17 cellular contexts compared by ENCODE assay signal in the genomic region with DNA sequence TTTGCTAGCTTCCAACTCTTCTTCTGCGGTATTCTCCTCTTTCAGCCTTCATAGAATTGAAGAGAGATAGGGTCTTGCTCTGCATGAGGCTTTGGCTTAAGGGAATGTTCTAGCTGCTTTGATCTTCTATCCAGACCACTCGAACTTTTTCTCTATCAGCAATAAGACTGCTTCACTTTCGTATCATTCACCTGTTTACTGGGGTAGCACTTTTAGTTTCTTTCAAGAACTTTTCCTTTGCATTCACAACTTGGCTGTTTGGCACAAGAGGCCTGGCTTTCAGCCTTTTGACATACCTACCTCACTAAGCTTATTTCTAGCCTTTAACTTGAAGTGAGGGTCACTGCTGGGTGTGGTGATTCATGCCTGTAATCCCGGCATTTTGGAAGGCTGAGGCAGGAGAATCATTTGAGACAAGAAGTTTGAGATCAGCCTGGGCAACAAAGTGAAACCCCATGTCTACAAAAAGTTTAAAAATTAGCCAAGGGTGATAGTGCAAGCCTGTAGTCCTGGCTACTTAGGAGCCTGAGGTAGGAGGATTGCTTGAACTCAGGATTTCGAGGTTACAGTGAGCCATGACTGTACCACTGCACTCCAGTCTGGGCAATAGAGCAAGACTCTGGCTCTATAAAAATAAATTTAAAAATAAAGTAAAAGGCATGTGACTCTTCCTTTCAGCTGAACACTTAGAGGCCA. TPM values are rescaled to one million over a fixed set of nuclear protein-coding genes. Genes with fewer than 3 reads are reported as not detected.
A peak's percentile ranks its signal among the peaks of the same experiment; 100 is the strongest.
DNase-seq lines count a peak whose midpoint lies in the region; ATAC-seq, FAIRE-seq and TF ChIP-seq lines count a peak whose summit lies in the region.
"Had no signal": no experiment of that assay in that cellular context is flagged by ENCODE, and none has a peak within 500 bp of the region (broad histone marks: within the 10 kb centered on the region; RNA-seq: fewer than 3 reads in every experiment).

No MANE protein-coding gene starts in this region.

- H3K27me3 ChIP-seq in K562 (ENCODE audit: control insufficient read depth in 2 of 2, insufficient read depth in 2 of 2, low read length in 2 of 2) (no peaks in the 10 kb centered on the region), right lobe of liver (no peaks in the 10 kb centered on the region), SJCRH30 (no peaks in the 10 kb centered on the region)
- H3K27me3 ChIP-seq: BLaER1 had no signal

- no peak for DNase-seq in K562 (ENCODE audit: extremely low read depth in 1 of 4, low spot score in 3 of 4)
- DNase-seq in right lobe of liver: no peak
- no peak for DNase-seq in SJCRH30
- DNase-seq in activated CD4-positive, CD25-positive, alpha-beta regulatory T cell treated with anti-CD3 and anti-CD28 coated beads, Interleukin-2, amount 50 U/mL, for 72 hours: no peak
- no peak for DNase-seq in caudate nucleus (lab: John Stamatoyannopoulos, UW)
- DNase-seq: Calu3; CD4-positive, CD25-positive, alpha-beta regulatory T cell; DMS 273 treated with DMSO at 0.1 percent for 48 hours; HCEC 1CT; HFFc6; KBM-7 had no signal

- H3K9me3 ChIP-seq in K562 (replicated peaks; ENCODE audit: control insufficient read depth, insufficient read depth, low read depth, low read length): no peaks in the 10 kb centered on the region
- no peaks in the 10 kb centered on the region for H3K9me3 ChIP-seq in right lobe of liver
- H3K9me3 ChIP-seq in SJCRH30 (replicated peaks): no peaks in the 10 kb centered on the region
- H3K9me3 ChIP-seq: A549, BLaER1 had no signal

- POLR2A ChIA-PET in K562 (lab: Yijun Ruan, JAX): interaction anchor here (0.5 kb wide), 1 partner anchor 390 kb away, joined by 4 read pairs; no protein-coding TSS in a partner anchor

- ATAC-seq in GM21717 (IDR thresholded peaks at IDR 0.05; ENCODE audit: unreplicated experiment): peak; percentile 53
- no peak for ATAC-seq in K562
- peak; percentile 43 to 67 (median 64) for ATAC-seq in right lobe of liver
- ATAC-seq: A549 had no signal

- H3K36me3 ChIP-seq in K562 (ENCODE audit: control insufficient read depth, insufficient read depth, low read length): no peaks in the 10 kb centered on the region
- H3K36me3 ChIP-seq in right lobe of liver: no peaks in the 10 kb centered on the region
- no peaks in the 10 kb centered on the region for H3K36me3 ChIP-seq in SJCRH30
- H3K36me3 ChIP-seq: BLaER1 had no signal

- no peak overlapping the region for H3K9ac ChIP-seq in K562 (ENCODE audit: insufficient read depth in 1 of 2, low read depth in 2 of 2, low read length in 2 of 2)
- H3K9ac ChIP-seq: BLaER1 had no signal

- WGBS in K562 (ENCODE audit: insufficient coverage, low coverage, missing lambda C conversion rate): 35% methylated on average over 5 of the region's 5 CpGs
- 77% methylated on average over 5 of the region's 5 CpGs for WGBS in right lobe of liver (ENCODE audit: insufficient coverage, low coverage, low lambda C conversion rate, missing lambda C conversion rate)

- TF ChIP-seq EP300 in K562 (IDR thresholded peaks at IDR 0.05; ENCODE audit: low read length): no peak

- no peaks in the 10 kb centered on the region for H3K79me2 ChIP-seq in K562 (ENCODE audit: control insufficient read depth, insufficient read depth, low read length)

- H3K4me3 ChIP-seq in K562: no peak overlapping the region
- H3K4me3 ChIP-seq in right lobe of liver: no peak overlapping the region
- H3K4me3 ChIP-seq in SJCRH30: no peak overlapping the region
- H3K4me3 ChIP-seq: A549, BLaER1 had no signal

- intact Hi-C loops in K562 (cut with micrococcal nuclease): loop anchor here (2.0 to 10.0 kb wide), 3 partner anchors 42 to 595 kb away; no protein-coding TSS in a partner anchor
- intact Hi-C loops in right lobe of liver (cut with DNase I): loop anchor here in 1 of 2 donors (10.0 kb wide), 1 partner anchor 85 kb away; no protein-coding TSS in a partner anchor

- H3K27ac ChIP-seq in K562 (ENCODE audit: extremely low read depth, low read depth, low read length) (no peak overlapping the region), right lobe of liver (no peak overlapping the region), SJCRH30 (no peak overlapping the region), caudate nucleus (ENCODE audit: low read depth, low read length) (no peak overlapping the region)
- H3K27ac ChIP-seq: A549, BLaER1 had no signal

- no peaks in the 10 kb centered on the region for H4K20me1 ChIP-seq in K562 (replicated peaks; ENCODE audit: control insufficient read depth, insufficient read depth, low read length)
- H4K20me1 ChIP-seq: BLaER1 had no signal

- CTCF ChIA-PET in K562 (lab: Yijun Ruan, JAX; ENCODE audit: low intra/inter-chr PET ratio): interaction anchor here (1.7 kb wide), 1 partner anchor 57 kb away, joined by 6 read pairs; no protein-coding TSS in a partner anchor

- BruUV-seq in K562 (replicated peaks; lab: Mats Ljungman, UMichigan): no TSS peak

- TF ChIP-seq RAD21 in K562 (CRISPR knock-in tag; conservative IDR thresholded peaks at IDR 0.05 in 1 of 2, IDR thresholded peaks at IDR 0.05 in 1 of 2): no peak

- no peak overlapping the region for H3K4me2 ChIP-seq in K562 (ENCODE audit: insufficient read depth, low read length)
- H3K4me2 ChIP-seq: A549, BLaER1 had no signal

- no peak for TF ChIP-seq POLR2A in K562 (conservative IDR thresholded peaks at IDR 0.05)
- no peak for TF ChIP-seq POLR2A in right lobe of liver (IDR thresholded peaks at IDR 0.05)

- H3K4me1 ChIP-seq in K562 (replicated peaks in 1 of 2; ENCODE audit: control insufficient read depth in 2 of 2, insufficient read depth in 2 of 2, low read length in 2 of 2): peaks cover 0 to 3% of the 10 kb centered on the region in 2 experiments; a peak in 2 of 5 replicates
- H3K4me1 ChIP-seq in right lobe of liver: peaks cover 0 to 12% (median 0%) of the 10 kb centered on the region in 4 donors
- no peaks in the 10 kb centered on the region for H3K4me1 ChIP-seq in SJCRH30
- H3K4me1 ChIP-seq: A549, BLaER1 had no signal

- H3K9me1 ChIP-seq in K562 (ENCODE audit: control insufficient read depth, insufficient read depth, low read length): no peaks in the 10 kb centered on the region

- no peak for FAIRE-seq in K562 (lab: Jason Lieb, UNC)
- FAIRE-seq: A549, HTR-8/SVneo had no signal

- H2AFZ ChIP-seq in K562 (ENCODE audit: low read depth, low read length): 0 out of 2 replicates have a peak overlapping the region, but pooled peaks have one; percentile 22

- in situ Hi-C loops in K562 (cut with MboI): no loop called here

- TF ChIP-seq CTCF in K562 (IDR thresholded peaks at IDR 0.05 in 2 of 3, conservative IDR thresholded peaks at IDR 0.05 in 1 of 3; ENCODE audit: insufficient read depth in 2 of 3, low read depth in 1 of 3, low read length in 3 of 3) (no peak), right lobe of liver (IDR thresholded peaks at IDR 0.05) (no peak)

TF ChIP-seq in K562, 482 proteins besides CTCF, POLR2A, EP300 and RAD21 (continues in another document):
- TF ChIP-seq DDX20 (tag; IDR thresholded peaks at IDR 0.05; ENCODE audit: low read depth): no peak
- TF ChIP-seq, protein P1, sequence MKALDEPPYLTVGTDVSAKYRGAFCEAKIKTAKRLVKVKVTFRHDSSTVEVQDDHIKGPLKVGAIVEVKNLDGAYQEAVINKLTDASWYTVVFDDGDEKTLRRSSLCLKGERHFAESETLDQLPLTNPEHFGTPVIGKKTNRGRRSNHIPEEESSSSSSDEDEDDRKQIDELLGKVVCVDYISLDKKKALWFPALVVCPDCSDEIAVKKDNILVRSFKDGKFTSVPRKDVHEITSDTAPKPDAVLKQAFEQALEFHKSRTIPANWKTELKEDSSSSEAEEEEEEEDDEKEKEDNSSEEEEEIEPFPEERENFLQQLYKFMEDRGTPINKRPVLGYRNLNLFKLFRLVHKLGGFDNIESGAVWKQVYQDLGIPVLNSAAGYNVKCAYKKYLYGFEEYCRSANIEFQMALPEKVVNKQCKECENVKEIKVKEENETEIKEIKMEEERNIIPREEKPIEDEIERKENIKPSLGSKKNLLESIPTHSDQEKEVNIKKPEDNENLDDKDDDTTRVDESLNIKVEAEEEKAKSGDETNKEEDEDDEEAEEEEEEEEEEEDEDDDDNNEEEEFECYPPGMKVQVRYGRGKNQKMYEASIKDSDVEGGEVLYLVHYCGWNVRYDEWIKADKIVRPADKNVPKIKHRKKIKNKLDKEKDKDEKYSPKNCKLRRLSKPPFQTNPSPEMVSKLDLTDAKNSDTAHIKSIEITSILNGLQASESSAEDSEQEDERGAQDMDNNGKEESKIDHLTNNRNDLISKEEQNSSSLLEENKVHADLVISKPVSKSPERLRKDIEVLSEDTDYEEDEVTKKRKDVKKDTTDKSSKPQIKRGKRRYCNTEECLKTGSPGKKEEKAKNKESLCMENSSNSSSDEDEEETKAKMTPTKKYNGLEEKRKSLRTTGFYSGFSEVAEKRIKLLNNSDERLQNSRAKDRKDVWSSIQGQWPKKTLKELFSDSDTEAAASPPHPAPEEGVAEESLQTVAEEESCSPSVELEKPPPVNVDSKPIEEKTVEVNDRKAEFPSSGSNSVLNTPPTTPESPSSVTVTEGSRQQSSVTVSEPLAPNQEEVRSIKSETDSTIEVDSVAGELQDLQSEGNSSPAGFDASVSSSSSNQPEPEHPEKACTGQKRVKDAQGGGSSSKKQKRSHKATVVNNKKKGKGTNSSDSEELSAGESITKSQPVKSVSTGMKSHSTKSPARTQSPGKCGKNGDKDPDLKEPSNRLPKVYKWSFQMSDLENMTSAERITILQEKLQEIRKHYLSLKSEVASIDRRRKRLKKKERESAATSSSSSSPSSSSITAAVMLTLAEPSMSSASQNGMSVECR (CRISPR knock-in tag; IDR thresholded peaks at IDR 0.05): no peak

RNA-seq across cellular contexts. Expression of a gene that starts 47.1 kb away (rescaled TPM):
- not detected in 2 replicates for total RNA-seq in K562 (2011; cell fraction: chromatin; rRNA removed; ENCODE audit: low replicate concordance)
- not detected in 2 replicates for total RNA-seq in K562 (2011; cell fraction: nucleolus; rRNA removed)
- not detected in 2 replicates for total RNA-seq in K562 (2011; cell fraction: nucleoplasm; rRNA removed)
- total RNA-seq in K562 (2014; rRNA removed) (not detected in 2 replicates), K562 (2014; rRNA removed; fragmentation: Illumina TruSeq; extraction: Trizol) (0.16 TPM in 1 of 2 replicates, not detected in the other), K562 (2015; rRNA removed; fragmentation: Illumina TruSeq; extraction: Trizol) (0.36 and 0.53 TPM in 2 replicates), K562 (2021) (not detected in 2 replicates), right lobe of liver (under 1 TPM in 5 of 6 experiments, not detected in 1; 0.16 to 0.98 (median 0.54) TPM)
- polyA plus RNA-seq in K562 (2011; rRNA removed) (0.07 TPM in 1 of 2 replicates, not detected in the other), K562 (2014; fragmentation: Illumina TruSeq; extraction: Trizol) (0.19 TPM in 1 of 2 replicates, not detected in the other), K562 (2014; fragmentation: Nextera tagmentation; extraction: Ambion mirVana) (under 1 TPM; 0.07 to 0.14 TPM), K562 (2014; rRNA removed) (not detected in 2 replicates)
- not detected in 2 replicates for polyA plus RNA-seq in K562 (2011; cell fraction: cytosol; rRNA removed)
- not detected in 2 replicates for polyA plus RNA-seq in K562 (2011; cell fraction: nucleus; rRNA removed)
- 0.17 and 0.33 TPM in 2 replicates for polyA plus RNA-seq in K562 (2012)
- not detected in 2 replicates for polyA minus RNA-seq in K562 (2011; rRNA and poly(A)+ RNA removed)
- not detected in 2 replicates for polyA minus RNA-seq in K562 (2011; cell fraction: cytosol; rRNA and poly(A)+ RNA removed)
- not detected in 2 replicates for polyA minus RNA-seq in K562 (2011; cell fraction: nucleus; rRNA and poly(A)+ RNA removed)
- not detected in 2 replicates for total RNA-seq in SJCRH30 (2014; rRNA removed; shearing (Covaris generic))
- total RNA-seq: Calu3, Daoy, H4, HFFc6 had no signal
- polyA plus RNA-seq: A549 had no signal
